In the genomic region with DNA sequence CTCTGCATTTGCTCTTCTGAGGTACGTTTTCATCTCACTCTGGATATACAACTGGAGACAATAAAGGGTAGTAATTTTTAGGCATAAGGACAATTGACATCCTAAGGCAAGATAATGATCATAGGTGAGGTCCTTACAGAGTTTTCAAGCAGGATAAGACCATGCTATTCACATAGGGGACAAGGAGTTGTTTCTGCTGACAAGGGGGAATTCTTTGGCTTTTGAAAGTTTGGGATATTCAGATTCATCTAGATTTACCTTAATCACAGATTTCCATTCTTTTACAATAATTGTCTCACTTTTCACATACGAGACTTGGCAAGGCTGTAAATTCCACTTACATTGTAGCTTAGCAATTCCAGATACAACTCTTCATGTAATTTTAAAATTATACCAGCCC, we compare ENCODE assay signal across 28 cellular contexts.
"Had no signal": no experiment of that assay in that cellular context is flagged by ENCODE, and none has a peak within 500 bp of the region (broad histone marks: within the 10 kb centered on the region; RNA-seq: fewer than 3 reads in every experiment).

No MANE protein-coding gene starts in this region.

- H3K4me2 ChIP-seq: neural progenitor cell, smooth muscle cell had no signal

- H3K79me2 ChIP-seq: parathyroid adenoma had no signal

- DNase-seq: natural killer cell; occipital lobe; ovary; posterior cingulate gyrus; psoas muscle; right cardiac atrium; spleen; stimulated activated CD4-positive, alpha-beta T cell treated with anti-CD3 and anti-CD28 coated beads, Interleukin-12 subunit alpha, Interleukin-12 subunit beta, amount 100 ng/mL, for 4 hours; stimulated activated CD4-positive, alpha-beta T cell treated with anti-CD3 and anti-CD28 coated beads, Interleukin-1b, Interleukin-23, amount 100 ng/mL, for 48 hours; stimulated activated CD4-positive, alpha-beta T cell treated with anti-CD3 and anti-CD28 coated beads, Interleukin-4, amount 100 ng/mL, for 1 hour; stimulated activated CD4-positive, alpha-beta T cell treated with anti-CD3 and anti-CD28 coated beads, Interleukin-4, amount 100 ng/mL, for 4 hours; stimulated activated CD8-positive, alpha-beta memory T cell treated with anti-CD3 and anti-CD28 coated beads, Interleukin-4, amount 100 ng/mL, for 48 hours; stimulated activated naive CD4-positive, alpha-beta T cell; stimulated activated naive CD8-positive, alpha-beta T cell treated with anti-CD3 and anti-CD28 coated beads, Interleukin-15, amount 100 ng/mL, for 72 hours; stimulated activated naive CD8-positive, alpha-beta T cell treated with anti-CD3 and anti-CD28 coated beads, Interleukin-15, Interleukin-2, amounts not matched to agents 100 U/mL and 50 U/mL, for 24 hours; substantia nigra; testis; tibial artery; transverse colon; upper lobe of right lung; uterus had no signal

- H2AFZ ChIP-seq: neural progenitor cell, parathyroid adenoma had no signal

- ATAC-seq: natural killer cell; psoas muscle; right cardiac atrium; sciatic nerve; stimulated activated memory B cell treated with anti-CD40 and anti-IgM and Interleukin-4, amounts not matched to agents 10 μg/mL and 1 μg/mL and 100 μg/mL, for 72 hours; stimulated activated naive CD8-positive, alpha-beta T cell treated with anti-CD3 and anti-CD28 coated beads, Interleukin-15, amount 100 ng/mL, for 72 hours; stimulated activated naive CD8-positive, alpha-beta T cell treated with anti-CD3 and anti-CD28 coated beads, Interleukin-15, Interleukin-2, amounts not matched to agents 100 U/mL and 50 U/mL, for 24 hours; upper lobe of right lung had no signal

- H3K36me3 ChIP-seq: neural progenitor cell, ovary, spleen, suprapubic skin, tibial artery, transverse colon, upper lobe of right lung, uterus had no signal

- H3K9me3 ChIP-seq: ovary, psoas muscle, suprapubic skin, testis, tibial artery, transverse colon, upper lobe of right lung, uterus had no signal

- H3K27me3 ChIP-seq: neural progenitor cell, ovary, spleen, suprapubic skin, testis, tibial artery, transverse colon, upper lobe of right lung, uterus had no signal

- H3K4me3 ChIP-seq: neural progenitor cell, ovary, psoas muscle, skin epidermis, smooth muscle cell, spleen, suprapubic skin, testis, tibial artery, transverse colon, upper lobe of right lung, uterus had no signal

- H3K9ac ChIP-seq: neural progenitor cell, parathyroid adenoma had no signal

- H3K27ac ChIP-seq: neural progenitor cell, ovary, parathyroid adenoma, psoas muscle, skin epidermis, spleen, suprapubic skin, testis, tibial artery, transverse colon, upper lobe of right lung, uterus had no signal

- H3K4me1 ChIP-seq: neural progenitor cell, parathyroid adenoma, psoas muscle, spleen, suprapubic skin, testis, tibial artery, transverse colon, upper lobe of right lung, uterus had no signal
